ENCODE assay signal across 38 cellular contexts in the genomic region with DNA sequence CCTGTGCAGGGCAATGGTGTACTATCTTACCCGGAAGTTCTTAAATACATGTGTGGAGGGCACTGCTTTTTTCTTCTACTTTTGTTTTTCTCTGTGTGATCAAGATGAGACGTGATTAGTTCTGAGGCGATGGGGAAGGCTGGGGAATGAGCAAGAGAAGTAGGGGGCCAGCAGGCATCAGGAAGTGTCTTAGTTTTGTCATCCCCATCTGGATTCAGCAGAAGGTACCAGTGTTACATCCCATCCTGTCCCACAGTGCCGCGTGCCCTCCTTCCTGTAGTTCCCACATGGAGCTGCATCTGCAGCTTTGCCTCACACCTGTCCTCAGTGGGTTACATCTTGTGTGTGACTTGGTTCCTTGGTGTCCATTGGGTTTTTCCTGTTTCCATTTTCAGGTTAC.
"Had no signal": no experiment of that assay in that cellular context is flagged by ENCODE, and none has a peak within 500 bp of the region (broad histone marks: within the 10 kb centered on the region; RNA-seq: fewer than 3 reads in every experiment).

No MANE protein-coding gene starts in this region.

- H3K36me3 Mint-ChIP-seq: activated naive CD4-positive, alpha-beta T cell treated with anti-CD3 and anti-CD28 coated beads, Interleukin-2, amount 10 ng/mL, durations not matched to agents 7 days and 5 days; activated naive CD4-positive, alpha-beta T cell treated with anti-CD3 and anti-CD28 coated beads, Interleukin-2, amount 50 U/mL, for 24 hours; activated naive CD4-positive, alpha-beta T cell treated with anti-CD3 and anti-CD28 coated beads, Interleukin-2, amount 50 U/mL, for 72 hours; activated naive CD8-positive, alpha-beta T cell; activated naive CD8-positive, alpha-beta T cell treated with anti-CD3 and anti-CD28 coated beads for 36 hours; activated naive CD8-positive, alpha-beta T cell treated with anti-CD3 and anti-CD28 coated beads, Interleukin-2, amount 10 ng/mL, durations not matched to agents 7 days and 5 days; brain had no signal

- H3K4me3 Mint-ChIP-seq: activated naive CD4-positive, alpha-beta T cell treated with anti-CD3 and anti-CD28 coated beads for 36 hours; activated naive CD4-positive, alpha-beta T cell treated with anti-CD3 and anti-CD28 coated beads, Interleukin-2, amount 10 ng/mL, durations not matched to agents 7 days and 5 days; activated naive CD4-positive, alpha-beta T cell treated with anti-CD3 and anti-CD28 coated beads, Interleukin-2, amount 50 U/mL, for 24 hours; activated naive CD8-positive, alpha-beta T cell; activated naive CD8-positive, alpha-beta T cell treated with anti-CD3 and anti-CD28 coated beads for 36 hours; activated naive CD8-positive, alpha-beta T cell treated with anti-CD3 and anti-CD28 coated beads, Interleukin-2, amount 10 ng/mL, durations not matched to agents 7 days and 5 days; activated naive CD8-positive, alpha-beta T cell treated with anti-CD3 and anti-CD28 coated beads, Interleukin-2, amount 50 U/mL, for 24 hours; activated T-cell treated with anti-CD3 and anti-CD28 coated beads, Interleukin-2, amount 50 U/mL, for 24 hours; activated T-cell treated with anti-CD3 and anti-CD28 coated beads, Interleukin-2, amount 50 U/mL, for 4 hours; activated T-cell treated with anti-CD3 and anti-CD28 coated beads, Interleukin-2, amount 50 U/mL, for 72 hours; activated T-helper 1 cell treated with anti-CD3 and anti-CD28 coated beads, Interleukin-12 subunit alpha, Interleukin-12 subunit beta, Interleukin-2, Interleukin-4 antibody, amounts not matched to agents 30 ng/mL and 10 ng/mL and 1 ng/mL, durations not matched to agents 14 hours and 24 hours and 36 hours; activated T-helper 17 cell treated with anti-CD3 and anti-CD28 coated beads, Interleukin-2, amount 50 U/mL, for 72 hours; brain; central memory CD8-positive, alpha-beta T cell had no signal

- H3K36me3 ChIP-seq: adrenal gland, ascending aorta, brain microvascular endothelial cell, breast epithelium, cardiac muscle cell had no signal

- H3K4me3 ChIP-seq: adrenal gland, ascending aorta, body of pancreas, breast epithelium, cardiac muscle cell had no signal

- DNase-seq: activated effector memory CD4-positive, alpha-beta T cell treated with anti-CD3 and anti-CD28 coated beads, Interleukin-2, amount 50 U/mL, for 16 hours; activated effector memory CD4-positive, alpha-beta T cell treated with Interleukin-2 at 50 U/mL for 16 hours; activated gamma-delta T cell; activated gamma-delta T cell treated with Interleukin-2 at 50 U/mL for 16 hours; activated naive CD4-positive, alpha-beta T cell; activated naive CD4-positive, alpha-beta T cell treated with anti-CD3 and anti-CD28 coated beads for 36 hours; activated naive CD4-positive, alpha-beta T cell treated with anti-CD3 and anti-CD28 coated beads, Interleukin-2, amount 10 ng/mL, durations not matched to agents 7 days and 5 days; activated naive CD4-positive, alpha-beta T cell treated with anti-CD3 and anti-CD28 coated beads, Interleukin-2, amount 50 U/mL, for 16 hours; activated naive CD4-positive, alpha-beta T cell treated with Interleukin-2 at 50 U/mL for 16 hours; activated naive CD8-positive, alpha-beta T cell treated with anti-CD3 and anti-CD28 coated beads for 36 hours; activated naive CD8-positive, alpha-beta T cell treated with anti-CD3 and anti-CD28 coated beads, Interleukin-2, amount 10 ng/mL, durations not matched to agents 7 days and 5 days; activated naive CD8-positive, alpha-beta T cell treated with anti-CD3 and anti-CD28 coated beads, Interleukin-2, amount 50 U/mL, for 24 hours; activated T-cell treated with anti-CD3 and anti-CD28 coated beads, Interleukin-2, amount 50 U/mL, for 1 hour; activated T-cell treated with anti-CD3 and anti-CD28 coated beads, Interleukin-2, amount 50 U/mL, for 24 hours; activated T-cell treated with anti-CD3 and anti-CD28 coated beads, Interleukin-2, amount 50 U/mL, for 4 hours; activated T-cell treated with anti-CD3 and anti-CD28 coated beads, Interleukin-2, amount 50 U/mL, for 48 hours; activated T-cell treated with anti-CD3 and anti-CD28 coated beads, Interleukin-2, amount 50 U/mL, for 72 hours; adrenal gland; amniotic stem cell; amygdala; anterior cingulate cortex; aorta; body of pancreas; brain microvascular endothelial cell; caudate nucleus; central memory CD4-positive, alpha-beta T cell; cerebellar nuclear complex had no signal

- H3K4me1 Mint-ChIP-seq: activated naive CD4-positive, alpha-beta T cell treated with anti-CD3 and anti-CD28 coated beads, Interleukin-2, amount 10 ng/mL, durations not matched to agents 7 days and 5 days; activated naive CD4-positive, alpha-beta T cell treated with anti-CD3 and anti-CD28 coated beads, Interleukin-2, amount 50 U/mL, for 24 hours; activated naive CD8-positive, alpha-beta T cell treated with anti-CD3 and anti-CD28 coated beads for 36 hours; activated naive CD8-positive, alpha-beta T cell treated with anti-CD3 and anti-CD28 coated beads, Interleukin-2, amount 10 ng/mL, durations not matched to agents 7 days and 5 days; activated naive CD8-positive, alpha-beta T cell treated with anti-CD3 and anti-CD28 coated beads, Interleukin-2, amount 50 U/mL, for 24 hours; activated T-helper 17 cell treated with anti-CD3 and anti-CD28 coated beads, Interleukin-2, amount 50 U/mL, for 72 hours; central memory CD8-positive, alpha-beta T cell had no signal

- H3K9me3 ChIP-seq: adrenal gland, ascending aorta, body of pancreas, breast epithelium had no signal

- H3K9me3 Mint-ChIP-seq: activated naive CD4-positive, alpha-beta T cell treated with anti-CD3 and anti-CD28 coated beads for 36 hours; activated naive CD4-positive, alpha-beta T cell treated with anti-CD3 and anti-CD28 coated beads, Interleukin-2, amount 10 ng/mL, durations not matched to agents 7 days and 5 days; activated naive CD4-positive, alpha-beta T cell treated with anti-CD3 and anti-CD28 coated beads, Interleukin-2, amount 50 U/mL, for 24 hours; activated naive CD4-positive, alpha-beta T cell treated with anti-CD3 and anti-CD28 coated beads, Interleukin-2, amount 50 U/mL, for 72 hours; activated naive CD8-positive, alpha-beta T cell treated with anti-CD3 and anti-CD28 coated beads for 36 hours; activated naive CD8-positive, alpha-beta T cell treated with anti-CD3 and anti-CD28 coated beads, Interleukin-2, amount 10 ng/mL, durations not matched to agents 7 days and 5 days; activated naive CD8-positive, alpha-beta T cell treated with anti-CD3 and anti-CD28 coated beads, Interleukin-2, amount 50 U/mL, for 24 hours; activated T-cell treated with anti-CD3 and anti-CD28 coated beads, Interleukin-2, amount 50 U/mL, for 24 hours; activated T-cell treated with anti-CD3 and anti-CD28 coated beads, Interleukin-2, amount 50 U/mL, for 4 hours; activated T-helper 1 cell treated with anti-CD3 and anti-CD28 coated beads, Interleukin-12 subunit alpha, Interleukin-12 subunit beta, Interleukin-2, Interleukin-4 antibody, amounts not matched to agents 30 ng/mL and 10 ng/mL and 1 ng/mL, durations not matched to agents 14 hours and 24 hours and 36 hours; activated T-helper 17 cell treated with anti-CD3 and anti-CD28 coated beads, Interleukin-2, amount 50 U/mL, for 72 hours; activated T-helper 2 cell treated with anti-CD3 and anti-CD28 coated beads, Interferon-gamma antibody, Interleukin-2, Interleukin-4, amounts not matched to agents 10 μg/mL and 5 μg/mL and 100 μg/mL, durations not matched to agents 14 hours and 24 hours and 36 hours; central memory CD8-positive, alpha-beta T cell had no signal

- H3K27ac ChIP-seq: adrenal gland, ascending aorta, body of pancreas, brain microvascular endothelial cell, breast epithelium, cardiac muscle cell had no signal

- H3K27ac Mint-ChIP-seq: activated naive CD4-positive, alpha-beta T cell treated with anti-CD3 and anti-CD28 coated beads for 36 hours; activated naive CD4-positive, alpha-beta T cell treated with anti-CD3 and anti-CD28 coated beads, Interleukin-2, amount 10 ng/mL, durations not matched to agents 7 days and 5 days; activated naive CD4-positive, alpha-beta T cell treated with anti-CD3 and anti-CD28 coated beads, Interleukin-2, amount 50 U/mL, for 24 hours; activated naive CD4-positive, alpha-beta T cell treated with anti-CD3 and anti-CD28 coated beads, Interleukin-2, amount 50 U/mL, for 72 hours; activated naive CD8-positive, alpha-beta T cell; activated naive CD8-positive, alpha-beta T cell treated with anti-CD3 and anti-CD28 coated beads for 36 hours; activated naive CD8-positive, alpha-beta T cell treated with anti-CD3 and anti-CD28 coated beads, Interleukin-2, amount 10 ng/mL, durations not matched to agents 7 days and 5 days; activated naive CD8-positive, alpha-beta T cell treated with anti-CD3 and anti-CD28 coated beads, Interleukin-2, amount 50 U/mL, for 24 hours; activated T-cell treated with anti-CD3 and anti-CD28 coated beads, Interleukin-2, amount 50 U/mL, for 24 hours; activated T-cell treated with anti-CD3 and anti-CD28 coated beads, Interleukin-2, amount 50 U/mL, for 72 hours; activated T-helper 1 cell treated with anti-CD3 and anti-CD28 coated beads, Interleukin-12 subunit alpha, Interleukin-12 subunit beta, Interleukin-2, Interleukin-4 antibody, amounts not matched to agents 30 ng/mL and 10 ng/mL and 1 ng/mL, durations not matched to agents 14 hours and 24 hours and 36 hours; activated T-helper 17 cell treated with anti-CD3 and anti-CD28 coated beads, Interleukin-2, amount 50 U/mL, for 72 hours; activated T-helper 2 cell treated with anti-CD3 and anti-CD28 coated beads, Interferon-gamma antibody, Interleukin-2, Interleukin-4, amounts not matched to agents 10 μg/mL and 5 μg/mL and 100 μg/mL, durations not matched to agents 14 hours and 24 hours and 36 hours; brain had no signal

- H3K4me1 ChIP-seq: adrenal gland, body of pancreas, breast epithelium had no signal

- ATAC-seq: activated naive CD4-positive, alpha-beta T cell treated with anti-CD3 and anti-CD28 coated beads, Interleukin-2, amount 50 U/mL, for 72 hours; activated naive CD8-positive, alpha-beta T cell treated with anti-CD3 and anti-CD28 coated beads, Interleukin-2, amount 50 U/mL, for 24 hours; activated T-cell treated with anti-CD3 and anti-CD28 coated beads, Interleukin-2, amount 50 U/mL, for 4 hours; activated T-cell treated with anti-CD3 and anti-CD28 coated beads, Interleukin-2, amount 50 U/mL, for 72 hours; activated T-helper 17 cell treated with anti-CD3 and anti-CD28 coated beads, Interleukin-2, amount 50 U/mL, for 72 hours; body of pancreas had no signal

- H3K27me3 ChIP-seq: adrenal gland, ascending aorta, body of pancreas, brain microvascular endothelial cell, breast epithelium, cardiac muscle cell had no signal
